Comparison of ENCODE assay signal across 39 cellular contexts in genomic region chr10:97168645-97169044, GRCh38. TPM values are rescaled to one million over a fixed set of nuclear protein-coding genes. Genes with fewer than 3 reads are reported as not detected.
"Had no signal": no experiment of that assay in that cellular context is flagged by ENCODE, and none has a peak within 500 bp of the region (broad histone marks: within the 10 kb centered on the region; RNA-seq: fewer than 3 reads in every experiment).

No MANE protein-coding gene starts in this region.

- H3K9me3 Mint-ChIP-seq: activated B cell treated with CpG ODN at 0.5 μM for 24 hours; activated CD8-positive, alpha-beta T cell treated with anti-CD3 and anti-CD28 coated beads for 36 hours; activated naive CD4-positive, alpha-beta T cell treated with anti-CD3 and anti-CD28 coated beads for 36 hours; activated naive CD4-positive, alpha-beta T cell treated with anti-CD3 and anti-CD28 coated beads, Interleukin-2, amount 50 U/mL, for 24 hours; activated naive CD8-positive, alpha-beta T cell treated with anti-CD3 and anti-CD28 coated beads for 36 hours; activated naive CD8-positive, alpha-beta T cell treated with anti-CD3 and anti-CD28 coated beads, Interleukin-2, amount 50 U/mL, for 24 hours; activated T-helper 1 cell treated with anti-CD3 and anti-CD28 coated beads, Interleukin-12 subunit alpha, Interleukin-12 subunit beta, Interleukin-2, Interleukin-4 antibody, amounts not matched to agents 30 ng/mL and 10 ng/mL and 1 ng/mL, durations not matched to agents 14 hours and 24 hours and 36 hours; activated T-helper 2 cell treated with anti-CD3 and anti-CD28 coated beads, Interferon-gamma antibody, Interleukin-2, Interleukin-4, amounts not matched to agents 10 μg/mL and 5 μg/mL and 100 μg/mL, durations not matched to agents 14 hours and 24 hours and 36 hours; T-helper 2 cell treated with Interferon-gamma antibody and Interleukin-4, amounts not matched to agents 5 μg/mL and 100 μg/mL, for 36 hours had no signal

- H3K4me1 ChIP-seq: adrenal gland, body of pancreas, esophagus squamous epithelium, gastroesophageal sphincter had no signal

- H3K4me1 Mint-ChIP-seq: activated B cell treated with CpG ODN at 0.5 μM for 24 hours; activated naive CD4-positive, alpha-beta T cell treated with anti-CD3 and anti-CD28 coated beads, Interleukin-2, amount 50 U/mL, for 24 hours; activated naive CD8-positive, alpha-beta T cell treated with anti-CD3 and anti-CD28 coated beads for 36 hours; activated naive CD8-positive, alpha-beta T cell treated with anti-CD3 and anti-CD28 coated beads, Interleukin-2, amount 50 U/mL, for 24 hours had no signal

- H3K36me3 ChIP-seq: adrenal gland, esophagus squamous epithelium, gastroesophageal sphincter, heart right ventricle, WERI-Rb-1 had no signal

- H3K9me3 ChIP-seq: adrenal gland, body of pancreas, esophagus squamous epithelium, gastroesophageal sphincter, heart right ventricle had no signal

- ATAC-seq: activated CD4-positive, CD25-positive, alpha-beta regulatory T cell treated with anti-CD3 and anti-CD28 coated beads, Interleukin-2, amount 50 U/mL, for 24 hours; activated CD8-positive, alpha-beta T cell treated with anti-CD3 and anti-CD28 coated beads for 36 hours; activated naive CD8-positive, alpha-beta T cell treated with anti-CD3 and anti-CD28 coated beads, Interleukin-2, amount 50 U/mL, for 24 hours; body of pancreas; gastroesophageal sphincter; heart right ventricle; T-helper 17 cell had no signal

- H3K27ac ChIP-seq: adrenal gland, body of pancreas, epithelial cell of prostate, esophagus squamous epithelium, gastroesophageal sphincter, heart right ventricle, WERI-Rb-1 had no signal

- DNase-seq: activated B cell treated with CpG ODN at 0.5 μM for 24 hours; activated CD4-positive, alpha-beta T cell treated with anti-CD3 and anti-CD28 coated beads for 48 hours; activated CD4-positive, alpha-beta T cell treated with anti-CD3 and anti-CD28 coated beads, Interleukin-2, amount 50 U/mL, for 1 hour; activated CD4-positive, alpha-beta T cell treated with anti-CD3 and anti-CD28 coated beads, Interleukin-2, amount 50 U/mL, for 48 hours; activated CD8-positive, alpha-beta memory T cell treated with anti-CD3 and anti-CD28 coated beads for 24 hours; activated CD8-positive, alpha-beta T cell treated with anti-CD3 and anti-CD28 coated beads for 36 hours; activated effector memory CD4-positive, alpha-beta T cell treated with anti-CD3 and anti-CD28 coated beads, Interleukin-2, amount 50 U/mL, for 16 hours; activated naive CD4-positive, alpha-beta T cell treated with anti-CD3 and anti-CD28 coated beads for 36 hours; activated naive CD8-positive, alpha-beta T cell treated with anti-CD3 and anti-CD28 coated beads for 36 hours; activated naive CD8-positive, alpha-beta T cell treated with anti-CD3 and anti-CD28 coated beads, Interleukin-2, amount 50 U/mL, for 24 hours; activated T-cell treated with anti-CD3 and anti-CD28 coated beads, Interleukin-2, amount 50 U/mL, for 1 hour; activated T-cell treated with anti-CD3 and anti-CD28 coated beads, Interleukin-2, amount 50 U/mL, for 48 hours; adrenal gland; amygdala; aorta; body of pancreas; caudate nucleus; cortex of kidney; dermis blood vessel endothelial cell; effector CD8-positive, alpha-beta T cell; esophagus squamous epithelium; foreskin melanocyte; heart right ventricle; T-helper 17 cell; T1000 had no signal

- FAIRE-seq: colon, endometrium, endothelial cell of umbilical vein had no signal

- H3K4me3 ChIP-seq: adrenal gland, body of pancreas, esophagus squamous epithelium, gastroesophageal sphincter, heart right ventricle had no signal

- H3K27me3 ChIP-seq: body of pancreas had no signal

- H3K36me3 Mint-ChIP-seq: activated naive CD4-positive, alpha-beta T cell treated with anti-CD3 and anti-CD28 coated beads, Interleukin-2, amount 50 U/mL, for 24 hours; activated naive CD8-positive, alpha-beta T cell treated with anti-CD3 and anti-CD28 coated beads for 36 hours had no signal

- H3K4me3 Mint-ChIP-seq: activated B cell treated with CpG ODN at 0.5 μM for 24 hours; activated CD8-positive, alpha-beta T cell treated with anti-CD3 and anti-CD28 coated beads for 36 hours; activated naive CD4-positive, alpha-beta T cell treated with anti-CD3 and anti-CD28 coated beads for 36 hours; activated naive CD4-positive, alpha-beta T cell treated with anti-CD3 and anti-CD28 coated beads, Interleukin-2, amount 50 U/mL, for 24 hours; activated naive CD8-positive, alpha-beta T cell treated with anti-CD3 and anti-CD28 coated beads for 36 hours; activated naive CD8-positive, alpha-beta T cell treated with anti-CD3 and anti-CD28 coated beads, Interleukin-2, amount 50 U/mL, for 24 hours; activated T-helper 1 cell treated with anti-CD3 and anti-CD28 coated beads, Interleukin-12 subunit alpha, Interleukin-12 subunit beta, Interleukin-2, Interleukin-4 antibody, amounts not matched to agents 30 ng/mL and 10 ng/mL and 1 ng/mL, durations not matched to agents 14 hours and 24 hours and 36 hours; T-helper 17 cell; T-helper 2 cell treated with Interferon-gamma antibody and Interleukin-4, amounts not matched to agents 5 μg/mL and 100 μg/mL, for 36 hours had no signal

- H3K27ac Mint-ChIP-seq: activated B cell treated with CpG ODN at 0.5 μM for 24 hours; activated CD8-positive, alpha-beta T cell treated with anti-CD3 and anti-CD28 coated beads for 36 hours; activated naive CD4-positive, alpha-beta T cell treated with anti-CD3 and anti-CD28 coated beads for 36 hours; activated naive CD4-positive, alpha-beta T cell treated with anti-CD3 and anti-CD28 coated beads, Interleukin-2, amount 50 U/mL, for 24 hours; activated naive CD8-positive, alpha-beta T cell treated with anti-CD3 and anti-CD28 coated beads for 36 hours; activated naive CD8-positive, alpha-beta T cell treated with anti-CD3 and anti-CD28 coated beads, Interleukin-2, amount 50 U/mL, for 24 hours; activated T-helper 1 cell treated with anti-CD3 and anti-CD28 coated beads, Interleukin-12 subunit alpha, Interleukin-12 subunit beta, Interleukin-2, Interleukin-4 antibody, amounts not matched to agents 30 ng/mL and 10 ng/mL and 1 ng/mL, durations not matched to agents 14 hours and 24 hours and 36 hours; activated T-helper 2 cell treated with anti-CD3 and anti-CD28 coated beads, Interferon-gamma antibody, Interleukin-2, Interleukin-4, amounts not matched to agents 10 μg/mL and 5 μg/mL and 100 μg/mL, durations not matched to agents 14 hours and 24 hours and 36 hours; T-helper 17 cell; T-helper 2 cell treated with Interferon-gamma antibody and Interleukin-4, amounts not matched to agents 5 μg/mL and 100 μg/mL, for 36 hours had no signal

RNA-seq across cellular contexts. Expression of gene SLIT1, which starts 17.1 kb away (rescaled TPM):
- total RNA-seq: chondrocyte, esophagus squamous epithelium, fibroblast of villous mesenchyme, glomerular endothelial cell had no signal
